In genomic region chr2:185807351-185807750, GRCh38 we compare ENCODE assay signal across 22 cellular contexts.
"Had no signal": no experiment of that assay in that cellular context is flagged by ENCODE, and none has a peak within 500 bp of the region (broad histone marks: within the 10 kb centered on the region; RNA-seq: fewer than 3 reads in every experiment).

No MANE protein-coding gene starts in this region.

- H3K4me1 ChIP-seq: ascending aorta, prostate gland, thyroid gland had no signal

- DNase-seq: activated CD4-positive, alpha-beta memory T cell treated with anti-CD3 and anti-CD28 coated beads, Interleukin-2, amount 10 ng/mL, durations not matched to agents 7 days and 5 days; activated CD4-positive, alpha-beta T cell treated with anti-CD3 and anti-CD28 coated beads, Interleukin-2, amount 10 ng/mL, durations not matched to agents 24 days and 14 days; activated effector memory CD4-positive, alpha-beta T cell treated with anti-CD3 and anti-CD28 coated beads, Interleukin-2, amount 50 U/mL, for 16 hours; activated T-cell treated with anti-CD3 and anti-CD28 coated beads, Interleukin-2, amount 50 U/mL, for 72 hours; brain microvascular endothelial cell; effector memory CD4-positive, alpha-beta T cell; foreskin melanocyte; glutamatergic neuron; left ventricle myocardium superior; ovary; stimulated activated CD4-positive, alpha-beta T cell treated with anti-CD3 and anti-CD28 coated beads, Interleukin-12 subunit alpha, Interleukin-12 subunit beta, amount 100 ng/mL, for 4 hours; stimulated activated CD4-positive, alpha-beta T cell treated with anti-CD3 and anti-CD28 coated beads, Interleukin-4, amount 100 ng/mL, for 4 hours; stimulated activated naive CD8-positive, alpha-beta T cell treated with anti-CD3 and anti-CD28 coated beads, Interleukin-15, Interleukin-2, amounts not matched to agents 100 U/mL and 50 U/mL, for 24 hours; substantia nigra; SW 1271; T-helper 17 cell; thyroid gland had no signal

- H3K4me3 ChIP-seq: ascending aorta, hepatocyte, ovary, prostate gland, thyroid gland had no signal

- H3K9me3 ChIP-seq: ascending aorta, neutrophil, ovary, prostate gland, thyroid gland had no signal

- H3K27ac ChIP-seq: ascending aorta, brain microvascular endothelial cell, hepatocyte, neutrophil, ovary, prostate gland, thyroid gland had no signal

- ATAC-seq: activated T-cell treated with anti-CD3 and anti-CD28 coated beads, Interleukin-2, amount 50 U/mL, for 72 hours; esophagus mucosa; left ventricle myocardium superior; stimulated activated naive CD8-positive, alpha-beta T cell treated with anti-CD3 and anti-CD28 coated beads, Interleukin-15, Interleukin-2, amounts not matched to agents 100 U/mL and 50 U/mL, for 24 hours; T-helper 17 cell had no signal

- H3K79me2 ChIP-seq: hepatocyte had no signal

- H2AFZ ChIP-seq: hepatocyte had no signal

- H3K36me3 ChIP-seq: ascending aorta, brain microvascular endothelial cell, neutrophil, ovary, prostate gland, thyroid gland had no signal

- H3K4me2 ChIP-seq: hepatocyte had no signal

- H3K27me3 ChIP-seq: ascending aorta, brain microvascular endothelial cell, hepatocyte, neutrophil, ovary, thyroid gland had no signal
